In the genomic region with DNA sequence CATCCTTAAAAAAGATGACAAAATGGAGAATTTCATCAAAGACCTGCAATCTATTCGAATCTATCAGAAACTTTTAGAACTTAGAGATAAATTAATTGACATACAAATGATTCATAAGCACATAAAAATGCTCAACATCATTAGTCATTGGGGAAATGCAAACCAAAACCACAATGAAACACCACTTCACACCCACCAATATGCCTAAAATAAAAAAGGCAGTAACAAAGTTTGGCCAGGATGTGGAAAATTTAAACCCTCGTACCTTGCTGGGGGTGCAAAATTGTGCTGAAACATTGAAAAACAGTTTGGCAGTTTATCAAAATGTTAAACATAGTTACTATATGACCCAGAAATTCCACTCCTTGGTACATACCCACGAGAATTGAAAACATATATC, we compare ENCODE assay signal across 14 cellular contexts. TPM values are rescaled to one million over a fixed set of nuclear protein-coding genes. Genes with fewer than 3 reads are reported as not detected.
DNase-seq lines count a peak whose midpoint lies in the region; ATAC-seq and TF ChIP-seq lines count a peak whose summit lies in the region.
"Had no signal": no experiment of that assay in that cellular context is flagged by ENCODE, and none has a peak within 500 bp of the region (broad histone marks: within the 10 kb centered on the region; RNA-seq: fewer than 3 reads in every experiment).

No MANE protein-coding gene starts in this region.

- H3K36me3 Mint-ChIP-seq in naive thymus-derived CD4-positive, alpha-beta T cell = peaks cover 0 to 34% (median 3%) of the 10 kb centered on the region in 5 donors

- intact Hi-C loops in mammary epithelial cell (cut with micrococcal nuclease) = loop anchor here (1.0 kb wide), 1 partner anchor 11 kb away; the partner anchor contains the start of gene EIF2AK3
- intact Hi-C loops in psoas muscle (cut with DNase I) = no loop called here
- intact Hi-C loops in vagina (cut with DNase I) = no loop called here
- intact Hi-C loops in naive thymus-derived CD4-positive, alpha-beta T cell (cut with micrococcal nuclease) = loop anchor here in 1 of 2 donors (1.0 kb wide), 1 partner anchor 11 kb away; the partner anchor contains the start of gene EIF2AK3

- no peak for TF ChIP-seq CTCF in mammary epithelial cell (conservative IDR thresholded peaks at IDR 0.05 in 1 of 2, IDR thresholded peaks at IDR 0.05 in 1 of 2; ENCODE audit: extremely low read depth in 1 of 2, insufficient read depth in 1 of 2, low read depth in 1 of 2, low read length in 2 of 2)
- no peak for TF ChIP-seq CTCF in psoas muscle (IDR thresholded peaks at IDR 0.05)
- TF ChIP-seq CTCF in vagina (IDR thresholded peaks at IDR 0.05) = no peak

- TF ChIP-seq POLR2A in vagina (IDR thresholded peaks at IDR 0.05) = no peak

- BruUV-seq in mammary epithelial cell (replicated peaks; lab: Mats Ljungman, UMichigan) = no TSS peak

- H2AFZ ChIP-seq in mammary epithelial cell (ENCODE audit: low read depth, low read length) = no peak overlapping the region

- H3K27me3 Mint-ChIP-seq in naive thymus-derived CD4-positive, alpha-beta T cell = peaks cover 0 to 16% (median 0%) of the 10 kb centered on the region in 5 donors

- in situ Hi-C loops in mammary epithelial cell (cut with MboI; ENCODE audit: low sequenced_read_pairs in 2 of 2) = no loop called here

- dilution Hi-C loops in mammary epithelial cell (cut with HindIII; ENCODE audit: low sequenced_read_pairs) = no loop called here

- peaks cover 17% of the 10 kb centered on the region for H3K4me1 ChIP-seq in mammary epithelial cell (ENCODE audit: insufficient read depth, low read length)
- no peaks in the 10 kb centered on the region for H3K4me1 ChIP-seq in psoas muscle
- no peaks in the 10 kb centered on the region for H3K4me1 ChIP-seq in vagina
- peaks cover 0 to 4% of the 10 kb centered on the region in 2 donors for H3K4me1 ChIP-seq in naive thymus-derived CD4-positive, alpha-beta T cell (ENCODE audit: control insufficient read depth in 2 of 2, insufficient read depth in 2 of 2, low read length in 2 of 2)
- H3K4me1 ChIP-seq: sigmoid colon, uterus had no signal

- H3K4me2 ChIP-seq in mammary epithelial cell (ENCODE audit: insufficient read depth, low read depth, low read length) = peak overlapping the region; percentile 44

- POLR2A ChIA-PET in naive thymus-derived CD4-positive, alpha-beta T cell (lab: Charles Lee) = interaction anchor here (1.8 kb wide), 1 partner anchor 10 kb away, joined by 5 read pairs; no protein-coding TSS in a partner anchor

- H4K20me1 ChIP-seq in mammary epithelial cell (ENCODE audit: insufficient read depth, low read length) = no peaks in the 10 kb centered on the region

- 2% methylated on average over 3 of the region's 3 CpGs for WGBS in mammary epithelial cell (ENCODE audit: low coverage, missing lambda C conversion rate)
- WGBS in psoas muscle, 3 donors = 79 to 80% (median 80%) methylated on average over 3 of the region's 3 CpGs

- H3K9ac ChIP-seq in mammary epithelial cell (ENCODE audit: insufficient read depth, low read length) = no peak overlapping the region

- H3K4me3 ChIP-seq in mammary epithelial cell (replicated peaks in 1 of 3; ENCODE audit: insufficient read depth in 1 of 3, low read depth in 2 of 3, low read length in 3 of 3) (no peak overlapping the region), psoas muscle (no peak overlapping the region), vagina (no peak overlapping the region)
- H3K4me3 ChIP-seq in naive thymus-derived CD4-positive, alpha-beta T cell (ENCODE audit: low read length) = no peak overlapping the region
- H3K4me3 ChIP-seq: sigmoid colon, uterus had no signal

- no peak overlapping the region for H3K27ac ChIP-seq in mammary epithelial cell (ENCODE audit: insufficient read depth, low read depth, low read length)
- H3K27ac ChIP-seq in psoas muscle = no peak overlapping the region
- no peak overlapping the region for H3K27ac ChIP-seq in vagina
- no peak overlapping the region for H3K27ac ChIP-seq in naive thymus-derived CD4-positive, alpha-beta T cell (ENCODE audit: low read depth, low read length)
- H3K27ac ChIP-seq: sigmoid colon, uterus had no signal

- H3K27ac Mint-ChIP-seq in naive thymus-derived CD4-positive, alpha-beta T cell = peak overlapping the region in 1 of 9 donors; percentile 45

- H3K36me3 ChIP-seq in mammary epithelial cell (ENCODE audit: insufficient read depth, low read length) (no peaks in the 10 kb centered on the region), psoas muscle (ENCODE audit: insufficient read depth in 1 of 2, low read depth in 1 of 2) (no peaks in the 10 kb centered on the region), vagina (no peaks in the 10 kb centered on the region)
- no peaks in the 10 kb centered on the region for H3K36me3 ChIP-seq in naive thymus-derived CD4-positive, alpha-beta T cell (ENCODE audit: control insufficient read depth in 2 of 3, insufficient read depth in 3 of 3, low read length in 3 of 3)
- H3K36me3 ChIP-seq: sigmoid colon, uterus had no signal

- no peak overlapping the region for H3K4me3 Mint-ChIP-seq in naive thymus-derived CD4-positive, alpha-beta T cell

- ATAC-seq in psoas muscle = no peak
- no peak for ATAC-seq in naive thymus-derived CD4-positive, alpha-beta T cell

- peaks cover 0 to 57% (median 0%) of the 10 kb centered on the region in 7 donors for H3K4me1 Mint-ChIP-seq in naive thymus-derived CD4-positive, alpha-beta T cell

- H3K9me3 ChIP-seq in mammary epithelial cell (replicated peaks; ENCODE audit: insufficient read depth, low read length) = no peaks in the 10 kb centered on the region
- no peaks in the 10 kb centered on the region for H3K9me3 ChIP-seq in psoas muscle
- no peaks in the 10 kb centered on the region for H3K9me3 ChIP-seq in vagina
- H3K9me3 ChIP-seq in naive thymus-derived CD4-positive, alpha-beta T cell (ENCODE audit: control insufficient read depth in 2 of 3, low read length in 3 of 3) = no peaks in the 10 kb centered on the region
- H3K9me3 ChIP-seq: sigmoid colon, uterus had no signal

- peak; percentile 12 for DNase-seq in activated gamma-delta T cell treated with anti-CD3 and anti-CD28 coated beads, Interleukin-2, amount 50 U/mL, for 16 hours (ENCODE audit: low read depth)
- DNase-seq in activated gamma-delta T cell treated with Interleukin-2 at 50 U/mL for 16 hours (no peak), RPMI7951 (ENCODE audit: low read depth) (peak; percentile 44), mammary epithelial cell (peak; percentile 74), psoas muscle (no peak), vagina (ENCODE audit: extremely low spot score in 2 of 2) (no peak)
- peak; percentile 5 to 23 for DNase-seq in stimulated activated CD8-positive, alpha-beta memory T cell treated with anti-CD3 and anti-CD28 coated beads, Interleukin-15, amount 100 ng/mL, for 48 hours (ENCODE audit: low read depth in 2 of 2)
- no peak for DNase-seq in naive thymus-derived CD4-positive, alpha-beta T cell
- DNase-seq: AML-193, GDM1, NCI-H1105 treated with DMSO at 0.1 percent for 48 hours, NCI-H748 treated with DMSO at 0.1 percent for 48 hours, sigmoid colon, uterus had no signal

- CTCF ChIA-PET in mammary epithelial cell (lab: Charles Lee; ENCODE audit: low non-redundant PET) = no interaction called here
- CTCF ChIA-PET in naive thymus-derived CD4-positive, alpha-beta T cell (lab: Charles Lee) = no interaction called here

- H3K9me3 Mint-ChIP-seq in naive thymus-derived CD4-positive, alpha-beta T cell = peaks cover 0 to 27% (median 8%) of the 10 kb centered on the region in 11 donors

- no peaks in the 10 kb centered on the region for H3K79me2 ChIP-seq in mammary epithelial cell (ENCODE audit: insufficient read depth, low read length)

- no peaks in the 10 kb centered on the region for H3K27me3 ChIP-seq in mammary epithelial cell (ENCODE audit: insufficient read depth, low read length)
- no peaks in the 10 kb centered on the region for H3K27me3 ChIP-seq in psoas muscle (ENCODE audit: insufficient read depth in 3 of 3, low read length in 2 of 3)
- H3K27me3 ChIP-seq in vagina = no peaks in the 10 kb centered on the region
- no peaks in the 10 kb centered on the region for H3K27me3 ChIP-seq in naive thymus-derived CD4-positive, alpha-beta T cell (ENCODE audit: control insufficient read depth in 2 of 2, insufficient read depth in 2 of 2, low read length in 2 of 2)
- H3K27me3 ChIP-seq: sigmoid colon, uterus had no signal

RNA-seq across cellular contexts. Expression of gene EIF2AK3, which starts 11.5 kb away (rescaled TPM):
- 18.0 and 19.9 TPM in 2 replicates for total RNA-seq in RPMI7951 (2014; rRNA removed; shearing (Covaris generic))
- total RNA-seq in mammary epithelial cell (10 to 100 TPM; 19.2 to 25.3 TPM), psoas muscle (1 to 10 TPM; 5.0 to 9.6 (median 8.0) TPM), vagina (19.6 TPM)
- polyA plus RNA-seq in mammary epithelial cell (6.3 TPM), psoas muscle (1 to 10 TPM; 2.1 to 7.7 (median 6.7) TPM)
- 8.7 TPM for polyA minus RNA-seq in mammary epithelial cell
- 10 to 100 TPM; 26.1 to 36.5 (median 28.6) TPM for total RNA-seq in naive thymus-derived CD4-positive, alpha-beta T cell
- polyA plus RNA-seq in naive thymus-derived CD4-positive, alpha-beta T cell = 10 to 100 TPM in 1 of 2 donors, 1 to 10 TPM in 1; 3.2 to 11.2 TPM

RNA-seq across cellular contexts. Expression of gene RPIA, which starts 52.7 kb away (rescaled TPM):
- 6.8 and 10.3 TPM in 2 replicates for total RNA-seq in RPMI7951 (2014; rRNA removed; shearing (Covaris generic))
- 10 to 100 TPM in 1 of 2 donors, 1 to 10 TPM in 1; 5.8 to 11.4 TPM for total RNA-seq in mammary epithelial cell
- polyA plus RNA-seq in mammary epithelial cell = 6.1 TPM
- 5.2 TPM for polyA minus RNA-seq in mammary epithelial cell
- total RNA-seq in psoas muscle = 10 to 100 TPM; 14.1 to 22.5 (median 20.1) TPM
- 10 to 100 TPM; 18.2 to 45.6 (median 34.6) TPM for polyA plus RNA-seq in psoas muscle
- total RNA-seq in vagina = 10.8 TPM
- total RNA-seq in naive thymus-derived CD4-positive, alpha-beta T cell = 10 to 100 TPM; 16.4 to 38.4 (median 23.1) TPM
- 10 to 100 TPM; 60.2 to 65.3 TPM for polyA plus RNA-seq in naive thymus-derived CD4-positive, alpha-beta T cell

Comparison
In these comparisons a context has a peak if more than half of its experiments do, and no peak if none do; other contexts are left out.
1. DNase-seq: peak in activated gamma-delta T cell treated with anti-CD3 and anti-CD28 coated beads, Interleukin-2, amount 50 U/mL, for 16 hours (single experiment), RPMI7951 (single experiment), mammary epithelial cell (single experiment) and stimulated activated CD8-positive, alpha-beta memory T cell treated with anti-CD3 and anti-CD28 coated beads, Interleukin-15, amount 100 ng/mL, for 48 hours (2 of 2); none in activated gamma-delta T cell treated with Interleukin-2 at 50 U/mL for 16 hours (single experiment), psoas muscle (0 of 2), vagina (0 of 2) and naive thymus-derived CD4-positive, alpha-beta T cell (0 of 9).